In the genomic region with DNA sequence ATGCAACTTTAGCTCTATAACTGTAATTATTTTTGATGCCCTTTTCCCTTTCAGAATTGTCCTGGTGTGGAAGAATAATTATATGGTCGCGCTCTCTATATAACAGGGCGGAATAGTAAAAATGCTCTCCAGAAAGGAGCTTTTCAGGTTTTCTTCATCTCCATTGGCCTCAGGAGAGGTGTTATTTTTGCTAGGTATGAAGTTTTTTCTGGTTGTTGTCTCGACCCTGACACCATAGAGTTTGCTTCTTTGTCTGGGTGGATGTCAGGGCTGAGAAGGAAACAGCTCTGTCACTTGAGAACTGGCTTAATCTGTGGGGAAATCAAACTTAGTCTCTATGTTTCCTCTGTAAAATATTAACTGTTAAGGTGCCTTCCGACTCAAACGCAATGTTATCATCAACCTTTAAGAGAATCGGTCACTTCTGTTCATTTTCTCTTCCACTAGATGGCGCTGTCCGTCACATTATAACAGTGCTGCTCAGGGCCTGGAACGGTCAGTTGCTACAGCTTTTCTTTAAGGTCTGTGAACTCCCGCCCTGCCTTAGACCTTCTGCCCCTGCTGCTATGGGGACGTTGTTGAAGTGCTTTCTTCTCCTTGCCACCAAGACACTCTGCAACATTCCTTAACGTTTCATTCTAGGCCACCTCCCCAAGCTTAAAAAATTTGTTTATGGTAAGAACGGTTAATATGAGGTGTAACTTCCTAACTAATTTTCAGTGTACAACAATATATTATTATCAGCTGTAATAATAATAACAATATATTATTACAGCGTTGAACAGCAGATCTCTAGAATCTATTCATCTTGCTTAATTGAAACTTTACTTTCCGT, we compare ENCODE assay signal across 8 cellular contexts. TPM values are rescaled to one million over a fixed set of nuclear protein-coding genes. Genes with fewer than 3 reads are reported as not detected.
DNase-seq lines count a peak whose midpoint lies in the region; ATAC-seq, FAIRE-seq and TF ChIP-seq lines count a peak whose summit lies in the region.

No MANE protein-coding gene starts in this region.

- DNase-seq in A549 (ENCODE audit: low read depth in 1 of 2, low spot score in 1 of 2) (peak; percentile 12 to 83), NCI-H146 (lab: John Stamatoyannopoulos, UW) (peak; percentile 86), SW 1271 (lab: John Stamatoyannopoulos, UW) (peak; percentile 2 to 50), amygdala (lab: John Stamatoyannopoulos, UW) (peak in 38 of 56 donors; percentile 2 to 82 (median 20)), hippocampal formation (lab: John Stamatoyannopoulos, UW) (peak; percentile 32 to 76), smooth muscle cell (lab: John Stamatoyannopoulos, UW; ENCODE audit: unreplicated experiment) (no peak)

- no peaks in the 10 kb centered on the region for H3K27me3 ChIP-seq in smooth muscle cell (ENCODE audit: low read depth)

- H3K4me3 ChIP-seq in A549 = no peak overlapping the region
- no peak overlapping the region for H3K4me3 ChIP-seq in smooth muscle cell

- no peak for FAIRE-seq in A549 (lab: Jason Lieb, UNC)

- ATAC-seq in A549 (peak; percentile 92 to 98), GM18499 (IDR thresholded peaks at IDR 0.05; ENCODE audit: insufficient read depth, unreplicated experiment) (peak; percentile 92), HG02938 (IDR thresholded peaks at IDR 0.05; ENCODE audit: unreplicated experiment) (peak; percentile 95)

- H3F3A ChIP-seq in smooth muscle cell (ENCODE audit: low read depth) = no peaks in the 10 kb centered on the region

- WGBS in A549 (ENCODE audit: missing lambda C conversion rate) = 25% methylated on average over 15 of the region's 16 CpGs
- WGBS in smooth muscle cell (ENCODE audit: low lambda C conversion rate) = 35% methylated on average over 16 of the region's 16 CpGs

- peak overlapping the region; percentile 70 for H2AFZ ChIP-seq in smooth muscle cell (ENCODE audit: low read depth)

- TF ChIP-seq POLR2A in A549 (IDR thresholded peaks at IDR 0.05; ENCODE audit: low read length) = no peak

- CTCF ChIA-PET in A549 (lab: Yijun Ruan, JAX) = interaction anchor here (0.6 to 3.6 kb wide), 41 partner anchors 9 to 442 kb away, joined by 3 to 22 read pairs (median 4); a partner anchor contains a TSS

- H3K9ac ChIP-seq in smooth muscle cell (ENCODE audit: low read depth) = no peak overlapping the region

- TF ChIP-seq CTCF in A549 (IDR thresholded peaks at IDR 0.05) = peak; percentile 70
- TF ChIP-seq CTCF in smooth muscle cell (IDR thresholded peaks at IDR 0.05; ENCODE audit: borderline replicate concordance, insufficient read depth, poor library complexity, severe bottlenecking) = peak; percentile 80

- H3K9me3 ChIP-seq in A549 (no peaks in the 10 kb centered on the region), smooth muscle cell (replicated peaks; ENCODE audit: low read depth) (no peaks in the 10 kb centered on the region)

- H3K4me1 ChIP-seq in A549 = no peaks in the 10 kb centered on the region
- H3K4me1 ChIP-seq in smooth muscle cell (ENCODE audit: low read depth) = no peaks in the 10 kb centered on the region

- peak; percentile 74 to 75 for TF ChIP-seq RAD21 in A549 (conservative IDR thresholded peaks at IDR 0.05 in 1 of 2, IDR thresholded peaks at IDR 0.05 in 1 of 2)

- no peak for TF ChIP-seq EP300 in A549 (IDR thresholded peaks at IDR 0.05)

- H3K4me2 ChIP-seq in A549 (peak overlapping the region; percentile 58), smooth muscle cell (peak overlapping the region; percentile 6)

- no peaks in the 10 kb centered on the region for H4K20me1 ChIP-seq in smooth muscle cell (ENCODE audit: low read depth)

- H3K79me2 ChIP-seq in smooth muscle cell (ENCODE audit: low read depth) = no peaks in the 10 kb centered on the region

- H3K36me3 ChIP-seq in smooth muscle cell (ENCODE audit: low read depth) = no peaks in the 10 kb centered on the region

- H3K27ac ChIP-seq in A549 = no peak overlapping the region
- H3K27ac ChIP-seq in smooth muscle cell (ENCODE audit: low read depth) = no peak overlapping the region

- POLR2A ChIA-PET in A549 (lab: Yijun Ruan, JAX) = no interaction called here

TF ChIP-seq in A549, 52 proteins besides CTCF, POLR2A, EP300 and RAD21:
- TF ChIP-seq SMC3 (IDR thresholded peaks at IDR 0.05) (peak; percentile 70), JUNB (IDR thresholded peaks at IDR 0.05) (no peak)
TF ChIP-seq in A549: peak in this region for 1.

RNA-seq across cellular contexts. Expression of a gene that starts 23.8 kb away (rescaled TPM):
- polyA plus RNA-seq in A549 (2011; rRNA removed) = not detected in 2 replicates
- polyA plus RNA-seq in A549 (2012; cell fraction: cytosol; rRNA removed) = not detected in 2 replicates
- polyA plus RNA-seq in A549 (2012; cell fraction: nucleus; rRNA removed) = not detected in 2 replicates
- polyA plus RNA-seq in A549 (2017; fragmentation: RNase III; extraction: RNeasy Plus Mini Kit Qiagen cat#74134 plus additional on column Dnase treatment) = not detected in 3 replicates
- not detected in 2 replicates for polyA minus RNA-seq in A549 (2011; rRNA and poly(A)+ RNA removed)
- 16.4 and 17.0 TPM in 2 replicates for total RNA-seq in smooth muscle cell
- polyA plus RNA-seq in smooth muscle cell = 0.27 and 1.3 TPM in 2 replicates

RNA-seq across cellular contexts. Expression of a gene that starts 41.6 kb away (rescaled TPM):
- polyA plus RNA-seq in A549 (2011; rRNA removed) = 0.11 and 0.12 TPM in 2 replicates
- polyA plus RNA-seq in A549 (2012; cell fraction: cytosol; rRNA removed) = 0.01 TPM in 1 of 2 replicates, not detected in the other
- polyA plus RNA-seq in A549 (2012; cell fraction: nucleus; rRNA removed) = 0.08 TPM in 1 of 2 replicates, not detected in the other
- polyA plus RNA-seq in A549 (2017; fragmentation: RNase III; extraction: RNeasy Plus Mini Kit Qiagen cat#74134 plus additional on column Dnase treatment) = 0.04 to 0.08 TPM (median 0.08 TPM) in 3 replicates
- polyA minus RNA-seq in A549 (2011; rRNA and poly(A)+ RNA removed) = 0.12 and 0.34 TPM in 2 replicates
- total RNA-seq in smooth muscle cell = 26.8 and 32.5 TPM in 2 replicates
- polyA plus RNA-seq in smooth muscle cell = 7.6 and 18.3 TPM in 2 replicates
